ENCODE assay signal across 1 cellular context in genomic region chr20:46206025-46206424, GRCh38.
TF ChIP-seq lines count a peak whose summit lies in the region.

No MANE protein-coding gene starts in this region.

TF ChIP-seq in WTC11, 78 proteins besides CTCF, POLR2A, EP300 and RAD21 (continued from another document):
- TF ChIP-seq ZNF281 (CRISPR knock-in tag; IDR thresholded peaks at IDR 0.05) (no peak), SP1 (CRISPR knock-in tag; conservative IDR thresholded peaks at IDR 0.05) (no peak), NFE2L1 (CRISPR knock-in tag; IDR thresholded peaks at IDR 0.05) (no peak), ELF4 (CRISPR knock-in tag; IDR thresholded peaks at IDR 0.05; ENCODE audit: low read depth) (no peak)
TF ChIP-seq in WTC11: peak in this region for 0.
